ENCODE assay signal across 20 cellular contexts in genomic region chr10:75596930-75597629, GRCh38.
DNase-seq lines count a peak whose midpoint lies in the region; ATAC-seq and TF ChIP-seq lines count a peak whose summit lies in the region.
"Had no signal": no experiment of that assay in that cellular context is flagged by ENCODE, and none has a peak within 500 bp of the region (broad histone marks: within the 10 kb centered on the region; RNA-seq: fewer than 3 reads in every experiment).

No MANE protein-coding gene starts in this region.

- H3K4me1 ChIP-seq in HEK293 (ENCODE audit: control insufficient read depth, insufficient read depth, low read length) (peaks cover 29% of the 10 kb centered on the region), neural progenitor cell (peaks cover 43% of the 10 kb centered on the region)
- H3K4me1 ChIP-seq: SJSA1 had no signal

- no peak for TF ChIP-seq CTCF in HEK293 (tag by site-specific recombination; IDR thresholded peaks at IDR 0.05)
- TF ChIP-seq CTCF in WTC11 (IDR thresholded peaks at IDR 0.05), result no peak
- no peak for TF ChIP-seq CTCF in neural progenitor cell (IDR thresholded peaks at IDR 0.05)
- no peak for TF ChIP-seq CTCF in RWPE1 (conservative IDR thresholded peaks at IDR 0.05; ENCODE audit: low read depth)

- no peaks in the 10 kb centered on the region for H4K20me1 ChIP-seq in neural progenitor cell (ENCODE audit: low read depth)

- no peak overlapping the region for H2AFZ ChIP-seq in neural progenitor cell (replicated peaks)
- H2AFZ ChIP-seq: PC-9 had no signal

- H3K9ac ChIP-seq in neural progenitor cell, result no peak overlapping the region

- DNase-seq in NCI-H146 treated with DMSO at 0.1 percent for 48 hours (lab: John Stamatoyannopoulos, UW; ENCODE audit: unreplicated experiment), result peak; percentile 60
- DNase-seq in WTC11 (ENCODE audit: low spot score), result no peak
- DNase-seq in neural progenitor cell (ENCODE audit: low spot score), result peak; percentile 24
- no peak for DNase-seq in sciatic nerve (ENCODE audit: low spot score)
- no peak for DNase-seq in NCI-H2227 (lab: John Stamatoyannopoulos, UW; ENCODE audit: unreplicated experiment)
- no peak for DNase-seq in RWPE1 (ENCODE audit: low spot score)
- DNase-seq: AML-193, DMS153, EL, HCEC 1CT, KBM-7, NCI-H1436 treated with DMSO at 0.1 percent for 48 hours, NCI-H2081 treated with DMSO at 0.1 percent for 48 hours, NCI-H446 treated with DMSO at 0.1 percent for 48 hours, NCI-H82, PC-9 had no signal

- H3K36me3 ChIP-seq in HEK293 (ENCODE audit: control insufficient read depth in 2 of 2, insufficient read depth in 1 of 2, low read length in 2 of 2) (no peaks in the 10 kb centered on the region), neural progenitor cell (no peaks in the 10 kb centered on the region)
- H3K36me3 ChIP-seq: SJSA1 had no signal

- H3K79me2 ChIP-seq in neural progenitor cell (ENCODE audit: low read depth), result no peaks in the 10 kb centered on the region

- POLR2A ChIA-PET in HEK293 (lab: Yijun Ruan, JAX), result no interaction called here
- POLR2A ChIA-PET in WTC11 (lab: Charles Lee), result no interaction called here
- POLR2A ChIA-PET in RWPE1 (lab: Yijun Ruan, JAX; ENCODE audit: low non-redundant PET), result no interaction called here

- H3K27ac ChIP-seq in HEK293 (ENCODE audit: extremely low read depth, low read depth, low read length), result no peak overlapping the region; the same call in 1 of the 2 replicates
- H3K27ac ChIP-seq in neural progenitor cell, result no peak overlapping the region
- no peak overlapping the region for H3K27ac ChIP-seq in RWPE1
- H3K27ac ChIP-seq: PC-9, SJSA1 had no signal

- CTCF ChIA-PET in HEK293 (lab: Yijun Ruan, JAX) (interaction anchor here (0.6 kb wide), 1 partner anchor 1726 kb away, joined by 3 read pairs; no protein-coding TSS in a partner anchor), WTC11 (lab: Charles Lee) (interaction anchor here (0.6 to 1.5 kb wide), 2 partner anchors 197 to 439 kb away, joined by 4 read pairs; no protein-coding TSS in a partner anchor), RWPE1 (lab: Yijun Ruan, JAX) (interaction anchor here (0.6 kb wide), 1 partner anchor 26 kb away, joined by 5 read pairs; no protein-coding TSS in a partner anchor)

- peak; percentile 23; the same call in 1 of the 2 replicates for ATAC-seq in WTC11
- ATAC-seq in sciatic nerve, result no peak
- ATAC-seq in HG02642 (IDR thresholded peaks at IDR 0.05; ENCODE audit: poor library complexity, unreplicated experiment), result no peak

- H3K4me3 Mint-ChIP-seq in WTC11 (0 out of 2 replicates have a peak overlapping the region, but pooled peaks have one; percentile 20), neural progenitor cell (peak overlapping the region; percentile 57)
- H3K4me3 Mint-ChIP-seq: CD14-positive monocyte had no signal

- intact Hi-C loops in sciatic nerve (cut with DNase I), result no loop called here

- H3K9me3 ChIP-seq in HEK293 (ENCODE audit: control insufficient read depth, insufficient read depth, low read depth, low read length), result no peaks in the 10 kb centered on the region
- H3K9me3 ChIP-seq in neural progenitor cell (ENCODE audit: low read depth), result no peaks in the 10 kb centered on the region
- H3K9me3 ChIP-seq: SJSA1 had no signal

- H3K4me1 Mint-ChIP-seq in WTC11, result peaks cover 63% of the 10 kb centered on the region
- H3K4me1 Mint-ChIP-seq in neural progenitor cell, result peaks cover 51% of the 10 kb centered on the region

- H3K4me2 ChIP-seq in neural progenitor cell, result peak overlapping the region; percentile 63
- H3K4me2 ChIP-seq: PC-9 had no signal

- H3K27me3 ChIP-seq in neural progenitor cell, result peaks cover 18% of the 10 kb centered on the region
- H3K27me3 ChIP-seq: SJSA1 had no signal

- H3K27me3 Mint-ChIP-seq in WTC11 (ENCODE audit: low read depth) (peaks cover 68% of the 10 kb centered on the region), neural progenitor cell (ENCODE audit: insufficient read depth, low read depth) (peaks cover 18% of the 10 kb centered on the region)

- H3K36me3 Mint-ChIP-seq in WTC11 (no peaks in the 10 kb centered on the region), neural progenitor cell (no peaks in the 10 kb centered on the region)

- H3K4me3 ChIP-seq in HEK293 (ENCODE audit: low read depth, low read length) (no peak overlapping the region), neural progenitor cell (peak overlapping the region; percentile 1)
- H3K4me3 ChIP-seq: PC-9, SJSA1 had no signal

- H3K27ac Mint-ChIP-seq in WTC11 (no peak overlapping the region), neural progenitor cell (no peak overlapping the region)

- H3K9me3 Mint-ChIP-seq in WTC11, result 0 out of 2 replicates have a peak, but pooled peaks cover 3% of the 10 kb centered on the region
- H3K9me3 Mint-ChIP-seq in neural progenitor cell, result no peaks in the 10 kb centered on the region

- peaks cover 19% of the 10 kb centered on the region for H3F3A ChIP-seq in neural progenitor cell (ENCODE audit: low read depth)

TF ChIP-seq in HEK293, 187 proteins besides CTCF, POLR2A, EP300 and RAD21 (continues in another document):
- TF ChIP-seq SP2 (tag by site-specific recombination; IDR thresholded peaks at IDR 0.05), result no peak
- no peak for TF ChIP-seq ZNF354C (tag by site-specific recombination; IDR thresholded peaks at IDR 0.05; ENCODE audit: borderline replicate concordance, low read depth)
- TF ChIP-seq ZBTB44 (tag by site-specific recombination; IDR thresholded peaks at IDR 0.05), result no peak
- no peak for TF ChIP-seq ZNF521 (tag by site-specific recombination; IDR thresholded peaks at IDR 0.05)
- TF ChIP-seq ELK4 (IDR thresholded peaks at IDR 0.05; ENCODE audit: borderline replicate concordance, low read depth, low read length), result no peak
- TF ChIP-seq ZNF654 (tag by site-specific recombination; IDR thresholded peaks at IDR 0.05; ENCODE audit: low read depth), result no peak

TF ChIP-seq in WTC11, 78 proteins besides CTCF, POLR2A, EP300 and RAD21:
- TF ChIP-seq RORB (CRISPR knock-in tag; IDR thresholded peaks at IDR 0.05), result no peak
- TF ChIP-seq ZNF425 (CRISPR knock-in tag; conservative IDR thresholded peaks at IDR 0.05), result no peak

Comparison
In these comparisons a context has a peak if more than half of its experiments do, and no peak if none do; other contexts are left out.
1. DNase-seq: peak in NCI-H146 treated with DMSO at 0.1 percent for 48 hours (single experiment) and neural progenitor cell (single experiment); none in WTC11 (single experiment), sciatic nerve (single experiment), NCI-H2227 (single experiment) and RWPE1 (single experiment).
2. Of the 8 proteins assayed by ChIP-seq in both HEK293 and WTC11: peak only in HEK293: ATF2 and ZBTB21; only in WTC11: none; in both: none; in neither: 6.